Comparison of ENCODE assay signal across 1 cellular context in genomic region chr7:138890782-138891445, GRCh38.
TF ChIP-seq lines count a peak whose summit lies in the region.

No MANE protein-coding gene starts in this region.

TF ChIP-seq in HepG2, 621 proteins besides CTCF, POLR2A, EP300 and RAD21 (continued from another document and continues in another):
- TF ChIP-seq, protein P1, sequence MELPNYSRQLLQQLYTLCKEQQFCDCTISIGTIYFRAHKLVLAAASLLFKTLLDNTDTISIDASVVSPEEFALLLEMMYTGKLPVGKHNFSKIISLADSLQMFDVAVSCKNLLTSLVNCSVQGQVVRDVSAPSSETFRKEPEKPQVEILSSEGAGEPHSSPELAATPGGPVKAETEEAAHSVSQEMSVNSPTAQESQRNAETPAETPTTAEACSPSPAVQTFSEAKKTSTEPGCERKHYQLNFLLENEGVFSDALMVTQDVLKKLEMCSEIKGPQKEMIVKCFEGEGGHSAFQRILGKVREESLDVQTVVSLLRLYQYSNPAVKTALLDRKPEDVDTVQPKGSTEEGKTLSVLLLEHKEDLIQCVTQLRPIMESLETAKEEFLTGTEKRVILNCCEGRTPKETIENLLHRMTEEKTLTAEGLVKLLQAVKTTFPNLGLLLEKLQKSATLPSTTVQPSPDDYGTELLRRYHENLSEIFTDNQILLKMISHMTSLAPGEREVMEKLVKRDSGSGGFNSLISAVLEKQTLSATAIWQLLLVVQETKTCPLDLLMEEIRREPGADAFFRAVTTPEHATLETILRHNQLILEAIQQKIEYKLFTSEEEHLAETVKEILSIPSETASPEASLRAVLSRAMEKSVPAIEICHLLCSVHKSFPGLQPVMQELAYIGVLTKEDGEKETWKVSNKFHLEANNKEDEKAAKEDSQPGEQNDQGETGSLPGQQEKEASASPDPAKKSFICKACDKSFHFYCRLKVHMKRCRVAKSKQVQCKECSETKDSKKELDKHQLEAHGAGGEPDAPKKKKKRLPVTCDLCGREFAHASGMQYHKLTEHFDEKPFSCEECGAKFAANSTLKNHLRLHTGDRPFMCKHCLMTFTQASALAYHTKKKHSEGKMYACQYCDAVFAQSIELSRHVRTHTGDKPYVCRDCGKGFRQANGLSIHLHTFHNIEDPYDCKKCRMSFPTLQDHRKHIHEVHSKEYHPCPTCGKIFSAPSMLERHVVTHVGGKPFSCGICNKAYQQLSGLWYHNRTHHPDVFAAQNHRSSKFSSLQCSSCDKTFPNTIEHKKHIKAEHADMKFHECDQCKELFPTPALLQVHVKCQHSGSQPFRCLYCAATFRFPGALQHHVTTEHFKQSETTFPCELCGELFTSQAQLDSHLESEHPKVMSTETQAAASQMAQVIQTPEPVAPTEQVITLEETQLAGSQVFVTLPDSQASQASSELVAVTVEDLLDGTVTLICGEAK (IDR thresholded peaks at IDR 0.05) = no peak
- TF ChIP-seq, protein P1 (CRISPR knock-in tag; IDR thresholded peaks at IDR 0.05) = no peak
- peak; percentile 43; the same call in 1 of the 2 replicates for TF ChIP-seq HDAC2 (CRISPR knock-in tag; IDR thresholded peaks at IDR 0.05)
- TF ChIP-seq E2F5 (CRISPR knock-in tag; conservative IDR thresholded peaks at IDR 0.05) = no peak
- TF ChIP-seq NCOR1 (IDR thresholded peaks at IDR 0.05; ENCODE audit: borderline replicate concordance, low read length) = no peak; the same call in 1 of the 2 replicates
- TF ChIP-seq ETS1 (CRISPR knock-in tag; IDR thresholded peaks at IDR 0.05) = no peak
- no peak for TF ChIP-seq MAZ (IDR thresholded peaks at IDR 0.05; ENCODE audit: borderline replicate concordance, low read depth, low read length)
- no peak for TF ChIP-seq MAZ (CRISPR knock-in tag; IDR thresholded peaks at IDR 0.05; ENCODE audit: low read depth)
- TF ChIP-seq ZBTB44 (CRISPR knock-in tag; IDR thresholded peaks at IDR 0.05) = no peak
- TF ChIP-seq, protein P2, sequence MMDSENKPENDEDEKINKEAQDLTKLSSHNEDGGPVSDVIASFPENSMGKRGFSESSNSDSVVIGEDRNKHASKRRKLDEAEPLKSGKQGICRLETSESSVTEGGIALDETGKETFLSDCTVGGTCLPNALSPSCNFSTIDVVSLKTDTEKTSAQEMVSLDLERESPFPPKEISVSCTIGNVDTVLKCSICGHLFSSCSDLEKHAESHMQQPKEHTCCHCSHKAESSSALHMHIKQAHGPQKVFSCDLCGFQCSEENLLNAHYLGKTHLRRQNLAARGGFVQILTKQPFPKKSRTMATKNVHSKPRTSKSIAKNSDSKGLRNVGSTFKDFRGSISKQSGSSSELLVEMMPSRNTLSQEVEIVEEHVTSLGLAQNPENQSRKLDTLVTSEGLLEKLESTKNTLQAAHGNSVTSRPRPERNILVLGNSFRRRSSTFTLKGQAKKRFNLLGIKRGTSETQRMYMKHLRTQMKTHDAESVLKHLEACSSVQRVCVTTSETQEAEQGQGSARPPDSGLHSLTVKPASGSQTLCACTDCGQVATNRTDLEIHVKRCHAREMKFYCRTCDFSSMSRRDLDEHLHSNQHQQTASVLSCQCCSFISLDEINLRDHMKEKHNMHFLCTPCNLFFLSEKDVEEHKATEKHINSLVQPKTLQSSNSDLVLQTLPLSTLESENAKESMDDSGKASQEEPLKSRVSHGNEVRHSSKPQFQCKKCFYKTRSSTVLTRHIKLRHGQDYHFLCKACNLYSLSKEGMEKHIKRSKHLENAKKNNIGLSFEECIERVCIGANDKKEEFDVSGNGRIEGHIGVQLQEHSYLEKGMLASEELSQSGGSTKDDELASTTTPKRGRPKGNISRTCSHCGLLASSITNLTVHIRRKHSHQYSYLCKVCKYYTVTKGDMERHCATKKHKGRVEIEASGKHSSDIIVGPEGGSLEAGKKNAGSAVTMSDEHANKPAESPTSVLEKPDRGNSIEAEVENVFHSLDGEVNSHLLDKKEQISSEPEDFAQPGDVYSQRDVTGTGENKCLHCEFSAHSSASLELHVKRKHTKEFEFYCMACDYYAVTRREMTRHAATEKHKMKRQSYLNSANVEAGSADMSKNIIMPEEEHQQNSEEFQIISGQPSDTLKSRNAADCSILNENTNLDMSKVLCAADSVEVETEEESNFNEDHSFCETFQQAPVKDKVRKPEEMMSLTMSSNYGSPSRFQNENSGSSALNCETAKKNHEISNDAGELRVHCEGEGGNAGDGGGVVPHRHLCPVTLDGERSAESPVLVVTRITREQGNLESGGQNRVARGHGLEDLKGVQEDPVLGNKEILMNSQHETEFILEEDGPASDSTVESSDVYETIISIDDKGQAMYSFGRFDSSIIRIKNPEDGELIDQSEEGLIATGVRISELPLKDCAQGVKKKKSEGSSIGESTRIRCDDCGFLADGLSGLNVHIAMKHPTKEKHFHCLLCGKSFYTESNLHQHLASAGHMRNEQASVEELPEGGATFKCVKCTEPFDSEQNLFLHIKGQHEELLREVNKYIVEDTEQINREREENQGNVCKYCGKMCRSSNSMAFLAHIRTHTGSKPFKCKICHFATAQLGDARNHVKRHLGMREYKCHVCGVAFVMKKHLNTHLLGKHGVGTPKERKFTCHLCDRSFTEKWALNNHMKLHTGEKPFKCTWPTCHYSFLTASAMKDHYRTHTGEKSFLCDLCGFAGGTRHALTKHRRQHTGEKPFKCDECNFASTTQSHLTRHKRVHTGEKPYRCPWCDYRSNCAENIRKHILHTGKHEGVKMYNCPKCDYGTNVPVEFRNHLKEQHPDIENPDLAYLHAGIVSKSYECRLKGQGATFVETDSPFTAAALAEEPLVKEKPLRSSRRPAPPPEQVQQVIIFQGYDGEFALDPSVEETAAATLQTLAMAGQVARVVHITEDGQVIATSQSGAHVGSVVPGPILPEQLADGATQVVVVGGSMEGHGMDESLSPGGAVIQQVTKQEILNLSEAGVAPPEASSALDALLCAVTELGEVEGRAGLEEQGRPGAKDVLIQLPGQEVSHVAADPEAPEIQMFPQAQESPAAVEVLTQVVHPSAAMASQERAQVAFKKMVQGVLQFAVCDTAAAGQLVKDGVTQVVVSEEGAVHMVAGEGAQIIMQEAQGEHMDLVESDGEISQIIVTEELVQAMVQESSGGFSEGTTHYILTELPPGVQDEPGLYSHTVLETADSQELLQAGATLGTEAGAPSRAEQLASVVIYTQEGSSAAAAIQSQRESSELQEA (CRISPR knock-in tag; IDR thresholded peaks at IDR 0.05; ENCODE audit: not compliant biosample characterization) = no peak
- no peak for TF ChIP-seq ZHX1 (CRISPR knock-in tag; IDR thresholded peaks at IDR 0.05; ENCODE audit: low read depth)
- TF ChIP-seq, protein P3, sequence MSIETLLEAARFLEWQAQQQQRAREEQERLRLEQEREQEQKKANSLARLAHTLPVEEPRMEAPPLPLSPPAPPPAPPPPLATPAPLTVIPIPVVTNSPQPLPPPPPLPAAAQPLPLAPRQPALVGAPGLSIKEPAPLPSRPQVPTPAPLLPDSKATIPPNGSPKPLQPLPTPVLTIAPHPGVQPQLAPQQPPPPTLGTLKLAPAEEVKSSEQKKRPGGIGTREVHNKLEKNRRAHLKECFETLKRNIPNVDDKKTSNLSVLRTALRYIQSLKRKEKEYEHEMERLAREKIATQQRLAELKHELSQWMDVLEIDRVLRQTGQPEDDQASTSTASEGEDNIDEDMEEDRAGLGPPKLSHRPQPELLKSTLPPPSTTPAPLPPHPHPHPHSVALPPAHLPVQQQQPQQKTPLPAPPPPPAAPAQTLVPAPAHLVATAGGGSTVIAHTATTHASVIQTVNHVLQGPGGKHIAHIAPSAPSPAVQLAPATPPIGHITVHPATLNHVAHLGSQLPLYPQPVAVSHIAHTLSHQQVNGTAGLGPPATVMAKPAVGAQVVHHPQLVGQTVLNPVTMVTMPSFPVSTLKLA (IDR thresholded peaks at IDR 0.05) = no peak
